ENCODE assay signal across 8 cellular contexts in genomic region chr2:96209729-96210085, GRCh38. TPM values are rescaled to one million over a fixed set of nuclear protein-coding genes. Genes with fewer than 3 reads are reported as not detected.
A peak's percentile ranks its signal among the peaks of the same experiment; 100 is the strongest.
DNase-seq lines count a peak whose midpoint lies in the region; ATAC-seq, FAIRE-seq and TF ChIP-seq lines count a peak whose summit lies in the region.

No MANE protein-coding gene starts in this region.

- no peak for TF ChIP-seq POLR2A in HepG2 (IDR thresholded peaks at IDR 0.05; ENCODE audit: insufficient read depth in 1 of 2, low read depth in 2 of 2, low read length in 2 of 2)
- TF ChIP-seq POLR2A in testis (IDR thresholded peaks at IDR 0.05), result no peak

- peaks cover 50% of the 10 kb centered on the region for H3K79me2 ChIP-seq in HepG2 (ENCODE audit: insufficient read depth, low read length)

- H3K4me3 ChIP-seq in HepG2 (replicated peaks in 1 of 3; ENCODE audit: insufficient read depth in 1 of 3, low read depth in 2 of 3, low read length in 3 of 3), result peak overlapping the region; percentile 81 to 96 (median 84); a peak in 4 of 6 replicates
- H3K4me3 ChIP-seq in testis, result no peak overlapping the region

- TF ChIP-seq CTCF in HepG2 (CRISPR knock-in tag; IDR thresholded peaks at IDR 0.05) (no peak), testis (IDR thresholded peaks at IDR 0.05) (no peak)

- POLR2A ChIA-PET in HepG2 (lab: Yijun Ruan, JAX), result interaction anchor here (1.2 to 4.2 kb wide), 15 partner anchors 9 to 126 kb away, joined by 3 to 91 read pairs (median 10); partner anchors contain the start of genes CIAO1, NCAPH, SNRNP200 and TMEM127

- in situ Hi-C loops in HepG2 (cut with HindIII; ENCODE audit: extremely low pct_ligation_motif_present, low pct_unique_long_range_greater_than_20kb), result loop anchor here (5.0 kb wide), 1 partner anchor 53 kb away; no protein-coding TSS in a partner anchor

- H3K4me2 ChIP-seq in HepG2 (ENCODE audit: low read depth, low read length), result peak overlapping the region; percentile 90

- intact Hi-C loops in HepG2 (cut with micrococcal nuclease; ENCODE audit: unreplicated experiment), result loop anchor here (10.0 kb wide), 1 partner anchor 115 kb away; the partner anchor contains the start of gene ITPRIPL1
- intact Hi-C loops in testis (cut with DNase I; ENCODE audit: low total_unique reads), result no loop called here

- H3K9me3 ChIP-seq in HepG2 (ENCODE audit: low read length) (no peaks in the 10 kb centered on the region), testis (no peaks in the 10 kb centered on the region)

- no peak for TF ChIP-seq RAD21 in HepG2 (CRISPR knock-in tag; IDR thresholded peaks at IDR 0.05)

- H3K9ac ChIP-seq in HepG2 (ENCODE audit: insufficient read depth, low read depth, low read length), result peak overlapping the region; percentile 67

- H3K4me1 Mint-ChIP-seq in activated naive CD4-positive, alpha-beta T cell treated with anti-CD3 and anti-CD28 coated beads, Interleukin-2, amount 10 ng/mL, durations not matched to agents 7 days and 5 days, result peaks cover 42% of the 10 kb centered on the region
- H3K4me1 Mint-ChIP-seq in activated naive CD8-positive, alpha-beta T cell (ENCODE audit: low read depth), result peaks cover 38% of the 10 kb centered on the region

- 94% methylated on average over 9 of the region's 9 CpGs for WGBS in HepG2 (ENCODE audit: low lambda C conversion rate)
- 72 to 87% methylated on average over 6 to 9 of the region's 9 CpGs for WGBS in testis, 2 donors

- peak overlapping the region; percentile 92 for H3K27ac Mint-ChIP-seq in activated naive CD4-positive, alpha-beta T cell treated with anti-CD3 and anti-CD28 coated beads, Interleukin-2, amount 10 ng/mL, durations not matched to agents 7 days and 5 days
- H3K27ac Mint-ChIP-seq in activated naive CD8-positive, alpha-beta T cell, result peak overlapping the region; percentile 87

- no peaks in the 10 kb centered on the region for H3K9me3 Mint-ChIP-seq in activated naive CD4-positive, alpha-beta T cell treated with anti-CD3 and anti-CD28 coated beads, Interleukin-2, amount 10 ng/mL, durations not matched to agents 7 days and 5 days
- no peaks in the 10 kb centered on the region for H3K9me3 Mint-ChIP-seq in activated naive CD8-positive, alpha-beta T cell (ENCODE audit: low read depth)

- peaks cover 0 to 5% of the 10 kb centered on the region in 2 experiments; a peak in 1 of 5 replicates for H3K36me3 ChIP-seq in HepG2 (replicated peaks in 1 of 2; ENCODE audit: control insufficient read depth in 1 of 2, insufficient read depth in 2 of 2, low read length in 2 of 2)
- no peaks in the 10 kb centered on the region for H3K36me3 ChIP-seq in testis (ENCODE audit: low read depth, missing control alignments)

- H2AFZ ChIP-seq in HepG2 (ENCODE audit: low read length), result no peak overlapping the region

- DNase-seq in activated naive CD4-positive, alpha-beta T cell treated with anti-CD3 and anti-CD28 coated beads, Interleukin-2, amount 10 ng/mL, durations not matched to agents 7 days and 5 days, result no peak
- no peak for DNase-seq in activated naive CD4-positive, alpha-beta T cell treated with anti-CD3 and anti-CD28 coated beads, Interleukin-2, amount 50 U/mL, for 16 hours
- DNase-seq in HepG2 (ENCODE audit: low spot score) (no peak), testis (no peak), HPDE6-E6E7 (ENCODE audit: extremely low spot score) (no peak), iPS-NIHi7 (ENCODE audit: extremely low spot score) (no peak), NCI-H524 treated with DMSO at 0.1 percent for 48 hours (lab: John Stamatoyannopoulos, UW) (no peak)

- no peak for ATAC-seq in HepG2

- H3K36me3 Mint-ChIP-seq in activated naive CD4-positive, alpha-beta T cell treated with anti-CD3 and anti-CD28 coated beads, Interleukin-2, amount 10 ng/mL, durations not matched to agents 7 days and 5 days, result peaks cover 21% of the 10 kb centered on the region
- peaks cover 9% of the 10 kb centered on the region for H3K36me3 Mint-ChIP-seq in activated naive CD8-positive, alpha-beta T cell

- BruUV-seq in HepG2 (replicated peaks; lab: Mats Ljungman, UMichigan), result no TSS peak

- H3K4me1 ChIP-seq in HepG2 (ENCODE audit: insufficient read depth, low read length), result peaks cover 50% of the 10 kb centered on the region
- peaks cover 24% of the 10 kb centered on the region for H3K4me1 ChIP-seq in testis

- CTCF ChIA-PET in activated naive CD4-positive, alpha-beta T cell treated with anti-CD3 and anti-CD28 coated beads, Interleukin-2, amount 10 ng/mL, durations not matched to agents 7 days and 5 days (lab: Charles Lee), result interaction anchor here (2.0 to 2.5 kb wide), 3 partner anchors 35 to 71 kb away, joined by 7 to 10 read pairs (median 8); partner anchors contain the start of gene ASTL
- CTCF ChIA-PET in HepG2 (lab: Yijun Ruan, JAX; ENCODE audit: low intra/inter-chr PET ratio, low total read pairs), result no interaction called here

- H3K27me3 Mint-ChIP-seq in activated naive CD4-positive, alpha-beta T cell treated with anti-CD3 and anti-CD28 coated beads, Interleukin-2, amount 10 ng/mL, durations not matched to agents 7 days and 5 days, result no peaks in the 10 kb centered on the region
- no peaks in the 10 kb centered on the region for H3K27me3 Mint-ChIP-seq in activated naive CD8-positive, alpha-beta T cell

- H4K20me1 ChIP-seq in HepG2 (ENCODE audit: insufficient read depth, low read length), result peaks cover 32% of the 10 kb centered on the region

- H3K4me3 Mint-ChIP-seq in activated naive CD4-positive, alpha-beta T cell treated with anti-CD3 and anti-CD28 coated beads, Interleukin-2, amount 10 ng/mL, durations not matched to agents 7 days and 5 days, result peak overlapping the region; percentile 89
- peak overlapping the region; percentile 88 for H3K4me3 Mint-ChIP-seq in activated naive CD8-positive, alpha-beta T cell

- no peak for FAIRE-seq in HepG2 (lab: Jason Lieb, UNC)

- TF ChIP-seq EP300 in HepG2 (IDR thresholded peaks at IDR 0.05; ENCODE audit: low read depth in 2 of 2, low read length in 2 of 2) (no peak), HepG2 (CRISPR knock-in tag; IDR thresholded peaks at IDR 0.05; ENCODE audit: borderline replicate concordance) (no peak)

- H3K27me3 ChIP-seq in HepG2 (ENCODE audit: control insufficient read depth in 1 of 2, insufficient read depth in 2 of 2, low read length in 2 of 2) (no peaks in the 10 kb centered on the region; a peak in 1 of 5 replicates), testis (no peaks in the 10 kb centered on the region)

- H3K27ac ChIP-seq in HepG2 (ENCODE audit: extremely low read length, insufficient read depth, low read length) (peak overlapping the region; percentile 99), testis (peak overlapping the region; percentile 86 to 95)

RNA-seq across cellular contexts. Expression of gene STARD7, which starts 1.1 kb away (rescaled TPM):
- total RNA-seq in HepG2 (2016; rRNA removed; fragmentation: Illumina TruSeq; extraction: Trizol) (300 and 332 TPM in 2 replicates), testis (10 to 100 TPM; 77.7 to 96.2 TPM)
- 45.1 and 56.7 TPM in 2 replicates for total RNA-seq in HepG2 (2016; cell fraction: cytosol; rRNA removed; fragmentation: Illumina TruSeq; extraction: Trizol; ENCODE audit: low read depth)
- 302 and 329 TPM in 2 replicates for total RNA-seq in HepG2 (2016; cell fraction: insoluble cytoplasmic fraction; rRNA removed; fragmentation: Illumina TruSeq; extraction: Trizol)
- total RNA-seq in HepG2 (2016; cell fraction: membrane; rRNA removed; fragmentation: Illumina TruSeq; extraction: Trizol), result 220 and 258 TPM in 2 replicates
- 168 and 191 TPM in 2 replicates for total RNA-seq in HepG2 (2016; cell fraction: nucleus; rRNA removed; fragmentation: Illumina TruSeq; extraction: Trizol)
- polyA plus RNA-seq in HepG2 (2011; rRNA removed) (67.2 and 88.2 TPM in 2 replicates), testis (ENCODE audit: insufficient read depth, low read depth, low replicate concordance) (58.0 TPM)
- polyA plus RNA-seq in HepG2 (2011; cell fraction: cytosol; rRNA removed), result 44.2 and 66.6 TPM in 2 replicates
- polyA plus RNA-seq in HepG2 (2011; cell fraction: nucleus; rRNA removed), result 90.2 and 107 TPM in 2 replicates
- 93.8 and 117 TPM in 2 replicates for polyA plus RNA-seq in HepG2 (2012)
- 26.0 and 34.9 TPM in 2 replicates for polyA plus RNA-seq in HepG2 (2016; cell fraction: cytosol; fragmentation: Illumina TruSeq; extraction: Trizol; ENCODE audit: low read depth)
- 237 and 245 TPM in 2 replicates for polyA plus RNA-seq in HepG2 (2016; cell fraction: insoluble cytoplasmic fraction; fragmentation: Illumina TruSeq; extraction: Trizol; ENCODE audit: low read depth)
- polyA plus RNA-seq in HepG2 (2016; cell fraction: membrane; fragmentation: Illumina TruSeq; extraction: Trizol; ENCODE audit: low read depth), result 111 and 128 TPM in 2 replicates
- 205 and 220 TPM in 2 replicates for polyA plus RNA-seq in HepG2 (2016; cell fraction: nucleus; fragmentation: Illumina TruSeq; extraction: Trizol; ENCODE audit: insufficient read depth, low read depth)
- polyA minus RNA-seq in HepG2 (2011; rRNA and poly(A)+ RNA removed; ENCODE audit: low replicate concordance), result 78.3 and 92.3 TPM in 2 replicates
- polyA minus RNA-seq in HepG2 (2011; cell fraction: cytosol; rRNA and poly(A)+ RNA removed), result 89.8 and 100 TPM in 2 replicates
- 137 and 187 TPM in 2 replicates for polyA minus RNA-seq in HepG2 (2011; cell fraction: nucleus; rRNA and poly(A)+ RNA removed)

RNA-seq across cellular contexts. Expression of gene TMEM127, which starts 56.1 kb away (rescaled TPM):
- 15.7 and 21.5 TPM in 2 replicates for total RNA-seq in HepG2 (2016; rRNA removed; fragmentation: Illumina TruSeq; extraction: Trizol)
- 1.6 and 1.7 TPM in 2 replicates for total RNA-seq in HepG2 (2016; cell fraction: cytosol; rRNA removed; fragmentation: Illumina TruSeq; extraction: Trizol; ENCODE audit: low read depth)
- total RNA-seq in HepG2 (2016; cell fraction: insoluble cytoplasmic fraction; rRNA removed; fragmentation: Illumina TruSeq; extraction: Trizol), result 13.2 and 21.0 TPM in 2 replicates
- 7.2 and 9.0 TPM in 2 replicates for total RNA-seq in HepG2 (2016; cell fraction: membrane; rRNA removed; fragmentation: Illumina TruSeq; extraction: Trizol)
- total RNA-seq in HepG2 (2016; cell fraction: nucleus; rRNA removed; fragmentation: Illumina TruSeq; extraction: Trizol), result 18.7 and 20.0 TPM in 2 replicates
- 33.9 and 45.2 TPM in 2 replicates for polyA plus RNA-seq in HepG2 (2011; rRNA removed)
- 24.6 and 25.3 TPM in 2 replicates for polyA plus RNA-seq in HepG2 (2011; cell fraction: cytosol; rRNA removed)
- polyA plus RNA-seq in HepG2 (2011; cell fraction: nucleus; rRNA removed), result 23.8 and 26.6 TPM in 2 replicates
- polyA plus RNA-seq in HepG2 (2012), result 18.5 and 22.4 TPM in 2 replicates
- polyA plus RNA-seq in HepG2 (2016; cell fraction: cytosol; fragmentation: Illumina TruSeq; extraction: Trizol; ENCODE audit: low read depth), result 1.5 and 1.9 TPM in 2 replicates
- 13.9 and 16.7 TPM in 2 replicates for polyA plus RNA-seq in HepG2 (2016; cell fraction: insoluble cytoplasmic fraction; fragmentation: Illumina TruSeq; extraction: Trizol; ENCODE audit: low read depth)
- polyA plus RNA-seq in HepG2 (2016; cell fraction: membrane; fragmentation: Illumina TruSeq; extraction: Trizol; ENCODE audit: low read depth), result 5.0 and 5.8 TPM in 2 replicates
- 26.4 and 31.8 TPM in 2 replicates for polyA plus RNA-seq in HepG2 (2016; cell fraction: nucleus; fragmentation: Illumina TruSeq; extraction: Trizol; ENCODE audit: insufficient read depth, low read depth)
- polyA minus RNA-seq in HepG2 (2011; rRNA and poly(A)+ RNA removed; ENCODE audit: low replicate concordance), result 75.3 and 118 TPM in 2 replicates
- 16.4 and 21.8 TPM in 2 replicates for polyA minus RNA-seq in HepG2 (2011; cell fraction: cytosol; rRNA and poly(A)+ RNA removed)
- polyA minus RNA-seq in HepG2 (2011; cell fraction: nucleus; rRNA and poly(A)+ RNA removed), result 26.3 and 29.3 TPM in 2 replicates
- total RNA-seq in testis, result 10 to 100 TPM; 25.0 to 32.1 TPM
- 29.2 TPM for polyA plus RNA-seq in testis (ENCODE audit: insufficient read depth, low read depth, low replicate concordance)

RNA-seq across cellular contexts. Expression of gene CIAO1, which starts 56.3 kb away (rescaled TPM):
- 99.3 and 118 TPM in 2 replicates for total RNA-seq in HepG2 (2016; rRNA removed; fragmentation: Illumina TruSeq; extraction: Trizol)
- 14.9 and 15.6 TPM in 2 replicates for total RNA-seq in HepG2 (2016; cell fraction: cytosol; rRNA removed; fragmentation: Illumina TruSeq; extraction: Trizol; ENCODE audit: low read depth)
- total RNA-seq in HepG2 (2016; cell fraction: insoluble cytoplasmic fraction; rRNA removed; fragmentation: Illumina TruSeq; extraction: Trizol), result 102 and 121 TPM in 2 replicates
- 38.1 and 39.7 TPM in 2 replicates for total RNA-seq in HepG2 (2016; cell fraction: membrane; rRNA removed; fragmentation: Illumina TruSeq; extraction: Trizol)
- total RNA-seq in HepG2 (2016; cell fraction: nucleus; rRNA removed; fragmentation: Illumina TruSeq; extraction: Trizol), result 61.9 and 65.1 TPM in 2 replicates
- 109 and 120 TPM in 2 replicates for polyA plus RNA-seq in HepG2 (2011; rRNA removed)
- polyA plus RNA-seq in HepG2 (2011; cell fraction: cytosol; rRNA removed), result 120 and 159 TPM in 2 replicates
- polyA plus RNA-seq in HepG2 (2011; cell fraction: nucleus; rRNA removed), result 110 and 111 TPM in 2 replicates
- polyA plus RNA-seq in HepG2 (2012), result 69.5 and 70.0 TPM in 2 replicates
- polyA plus RNA-seq in HepG2 (2016; cell fraction: cytosol; fragmentation: Illumina TruSeq; extraction: Trizol; ENCODE audit: low read depth), result 16.2 and 16.4 TPM in 2 replicates
- polyA plus RNA-seq in HepG2 (2016; cell fraction: insoluble cytoplasmic fraction; fragmentation: Illumina TruSeq; extraction: Trizol; ENCODE audit: low read depth), result 117 and 126 TPM in 2 replicates
- 29.3 and 29.6 TPM in 2 replicates for polyA plus RNA-seq in HepG2 (2016; cell fraction: membrane; fragmentation: Illumina TruSeq; extraction: Trizol; ENCODE audit: low read depth)
- 148 and 152 TPM in 2 replicates for polyA plus RNA-seq in HepG2 (2016; cell fraction: nucleus; fragmentation: Illumina TruSeq; extraction: Trizol; ENCODE audit: insufficient read depth, low read depth)
- 225 and 243 TPM in 2 replicates for polyA minus RNA-seq in HepG2 (2011; rRNA and poly(A)+ RNA removed; ENCODE audit: low replicate concordance)
- 65.5 and 66.8 TPM in 2 replicates for polyA minus RNA-seq in HepG2 (2011; cell fraction: cytosol; rRNA and poly(A)+ RNA removed)
- 49.4 and 55.6 TPM in 2 replicates for polyA minus RNA-seq in HepG2 (2011; cell fraction: nucleus; rRNA and poly(A)+ RNA removed)
- total RNA-seq in testis, result 100 to 1,000 TPM; 154 to 164 TPM
- 56.8 TPM for polyA plus RNA-seq in testis (ENCODE audit: insufficient read depth, low read depth, low replicate concordance)

Comparison
In these comparisons a context has a peak if more than half of its experiments do, and no peak if none do; other contexts are left out.
1. H3K4me3 ChIP-seq: peak in HepG2 (3 of 3); none in testis (0 of 2).